In genomic region chr1:117929340-117930172, GRCh38 we compare ENCODE assay signal across 1 cellular context.
TF ChIP-seq lines count a peak whose summit lies in the region.

Gene GDAP2, minus strand, starts transcription at chr1:117929621. Its CDS starts 9,264 bp downstream, at chr1:117920357.
Gene WDR3, plus strand, starts transcription at chr1:117929739. Its CDS starts 3,581 bp downstream, at chr1:117933320.

TF ChIP-seq in HepG2, 621 proteins besides CTCF, POLR2A, EP300 and RAD21 (continued from another document and continues in another):
- no peak for TF ChIP-seq ZBTB46 (CRISPR knock-in tag; IDR thresholded peaks at IDR 0.05; ENCODE audit: borderline replicate concordance)
- no peak for TF ChIP-seq ARHGAP35 (CRISPR knock-in tag; IDR thresholded peaks at IDR 0.05; ENCODE audit: borderline replicate concordance)
- TF ChIP-seq TP53 (CRISPR knock-in tag; conservative IDR thresholded peaks at IDR 0.05) = 0 out of 2 replicates have a peak, but pooled peaks have one; percentile 43
- no peak for TF ChIP-seq TFDP1 (CRISPR knock-in tag; IDR thresholded peaks at IDR 0.05; ENCODE audit: borderline replicate concordance)
- TF ChIP-seq ZNF562 (CRISPR knock-in tag; IDR thresholded peaks at IDR 0.05; ENCODE audit: borderline replicate concordance) = no peak
- TF ChIP-seq SP4 (CRISPR knock-in tag; IDR thresholded peaks at IDR 0.05) = peak; percentile 83; the same call in 1 of the 2 replicates
- no peak; the same call in 1 of the 2 replicates for TF ChIP-seq SMAD1 (CRISPR knock-in tag; IDR thresholded peaks at IDR 0.05; ENCODE audit: borderline replicate concordance, low read depth)
- peak; percentile 53; the same call in 1 of the 2 replicates for TF ChIP-seq ZNF275 (CRISPR knock-in tag; IDR thresholded peaks at IDR 0.05; ENCODE audit: borderline replicate concordance)
- peak; percentile 81 for TF ChIP-seq ZNF574 (CRISPR knock-in tag; IDR thresholded peaks at IDR 0.05)
- TF ChIP-seq ZNF703 (CRISPR knock-in tag; IDR thresholded peaks at IDR 0.05; ENCODE audit: borderline replicate concordance) = no peak
- no peak for TF ChIP-seq AKNA (CRISPR knock-in tag; IDR thresholded peaks at IDR 0.05; ENCODE audit: borderline replicate concordance)
- no peak for TF ChIP-seq ZIK1 (CRISPR knock-in tag; IDR thresholded peaks at IDR 0.05; ENCODE audit: borderline replicate concordance, low read depth)
- no peak for TF ChIP-seq ZNF407 (CRISPR knock-in tag; IDR thresholded peaks at IDR 0.05; ENCODE audit: not compliant biosample characterization)
- no peak for TF ChIP-seq MTA1 (CRISPR knock-in tag; IDR thresholded peaks at IDR 0.05; ENCODE audit: borderline replicate concordance)
- TF ChIP-seq NFE2L1 (CRISPR knock-in tag; IDR thresholded peaks at IDR 0.05; ENCODE audit: borderline replicate concordance) = no peak
- TF ChIP-seq ZHX2 (IDR thresholded peaks at IDR 0.05; ENCODE audit: low read depth) = no peak
- TF ChIP-seq ZHX2 (CRISPR knock-in tag; IDR thresholded peaks at IDR 0.05; ENCODE audit: borderline replicate concordance) = no peak
- TF ChIP-seq ARNT (IDR thresholded peaks at IDR 0.05) = no peak
- peak; percentile 85 for TF ChIP-seq ZFY (CRISPR knock-in tag; IDR thresholded peaks at IDR 0.05)
